1 cellular context compared by ENCODE assay signal in genomic region chr2:170142502-170142901, GRCh38.
TF ChIP-seq lines count a peak whose summit lies in the region.

No MANE protein-coding gene starts in this region.

TF ChIP-seq in GM12878, 131 proteins besides CTCF, POLR2A, EP300 and RAD21 (continued from another document):
- TF ChIP-seq MAX (IDR thresholded peaks at IDR 0.05; ENCODE audit: low read depth, low read length) (no peak), EGR1 (IDR thresholded peaks at IDR 0.05; ENCODE audit: borderline replicate concordance in 1 of 2, low read depth in 2 of 2, low read length in 2 of 2) (no peak), E2F4 (IDR thresholded peaks at IDR 0.05; ENCODE audit: low read depth, low read length) (no peak), TBL1XR1 (IDR thresholded peaks at IDR 0.05; ENCODE audit: low read depth, low read length) (no peak)
